In genomic region chr3:102037791-102038190, GRCh38 we compare ENCODE assay signal across 1 cellular context.
TF ChIP-seq lines count a peak whose summit lies in the region.

No MANE protein-coding gene starts in this region.

TF ChIP-seq in GM12878, 131 proteins besides CTCF, POLR2A, EP300 and RAD21 (continued from another document):
- TF ChIP-seq BCLAF1 (IDR thresholded peaks at IDR 0.05) (no peak), CEBPB (IDR thresholded peaks at IDR 0.05; ENCODE audit: borderline replicate concordance in 1 of 2, low read depth in 2 of 2, low read length in 2 of 2) (no peak), SMAD1 (IDR thresholded peaks at IDR 0.05; ENCODE audit: low read depth, partially characterized antibody) (no peak), RAD51 (IDR thresholded peaks at IDR 0.05) (no peak), POLR2AphosphoS5 (IDR thresholded peaks at IDR 0.05; ENCODE audit: low read length) (no peak), TCF3 (IDR thresholded peaks at IDR 0.05; ENCODE audit: borderline replicate concordance, insufficient read depth, low read depth, low read length) (no peak), E2F4 (IDR thresholded peaks at IDR 0.05; ENCODE audit: low read depth, low read length) (no peak), MEF2B (IDR thresholded peaks at IDR 0.05; ENCODE audit: partially characterized antibody, poor library complexity, severe bottlenecking) (no peak), STAT3 (IDR thresholded peaks at IDR 0.05; ENCODE audit: low read depth, low read length) (no peak), BCL3 (IDR thresholded peaks at IDR 0.05; ENCODE audit: borderline replicate concordance, insufficient read depth, low read depth, low read length, poor library complexity, severe bottlenecking) (no peak), BCL11A (IDR thresholded peaks at IDR 0.05; ENCODE audit: low read depth, low read length) (no peak), HDAC2 (IDR thresholded peaks at IDR 0.05) (no peak)
